In the genomic region with DNA sequence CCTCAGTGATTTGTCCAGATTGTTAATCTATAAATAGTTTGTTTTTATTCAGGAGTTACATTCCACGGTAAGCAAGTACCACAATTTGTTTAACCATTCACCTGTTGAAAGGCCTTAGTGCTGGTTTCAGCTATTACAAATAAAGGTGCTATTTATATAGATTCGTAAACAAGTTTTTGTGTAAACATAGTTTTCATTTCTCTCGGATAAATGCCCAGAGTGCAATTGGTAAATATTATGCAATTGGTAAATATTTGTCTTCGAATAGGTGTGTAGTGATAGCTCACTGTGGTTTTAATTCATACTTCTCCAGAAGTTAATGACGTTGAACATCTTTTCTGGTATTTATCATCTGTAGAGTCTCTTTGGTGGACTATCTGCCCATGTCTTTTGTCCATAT, we compare ENCODE assay signal across 14 cellular contexts.
"Had no signal": no experiment of that assay in that cellular context is flagged by ENCODE, and none has a peak within 500 bp of the region (broad histone marks: within the 10 kb centered on the region; RNA-seq: fewer than 3 reads in every experiment).

No MANE protein-coding gene starts in this region.

- H3K27ac ChIP-seq: colonic mucosa, gastrocnemius medialis, heart right ventricle, ovary, stomach, thoracic aorta, VCaP had no signal

- DNase-seq: activated CD4-positive, alpha-beta T cell treated with anti-CD3 and anti-CD28 coated beads for 48 hours; activated CD8-positive, alpha-beta memory T cell treated with anti-CD3 and anti-CD28 coated beads, Interleukin-2, amount 50 U/mL, for 48 hours; activated CD8-positive, alpha-beta T cell treated with anti-CD3 and anti-CD28 coated beads, Interleukin-2, amount 10 ng/mL, durations not matched to agents 7 days and 5 days; activated naive CD4-positive, alpha-beta T cell treated with anti-CD3 and anti-CD28 coated beads for 36 hours; caudate nucleus; colonic mucosa; effector CD4-positive, alpha-beta T cell; gastrocnemius medialis; heart right ventricle; ovary; stomach; T1000 had no signal

- ATAC-seq: activated CD8-positive, alpha-beta T cell treated with anti-CD3 and anti-CD28 coated beads, Interleukin-2, amount 10 ng/mL, durations not matched to agents 7 days and 5 days; gastrocnemius medialis; heart right ventricle had no signal

- H3K36me3 ChIP-seq: colonic mucosa, gastrocnemius medialis, heart right ventricle, ovary, stomach, thoracic aorta had no signal

- H3K27me3 ChIP-seq: colonic mucosa, gastrocnemius medialis, heart right ventricle, ovary, stomach had no signal

- H3K4me1 ChIP-seq: colonic mucosa, gastrocnemius medialis had no signal

- H3K4me3 ChIP-seq: colonic mucosa, gastrocnemius medialis, heart right ventricle, ovary, stomach, thoracic aorta had no signal

- H3K9me3 ChIP-seq: colonic mucosa, gastrocnemius medialis, ovary, stomach, thoracic aorta had no signal
